2 cellular contexts compared by ENCODE assay signal in the genomic region with DNA sequence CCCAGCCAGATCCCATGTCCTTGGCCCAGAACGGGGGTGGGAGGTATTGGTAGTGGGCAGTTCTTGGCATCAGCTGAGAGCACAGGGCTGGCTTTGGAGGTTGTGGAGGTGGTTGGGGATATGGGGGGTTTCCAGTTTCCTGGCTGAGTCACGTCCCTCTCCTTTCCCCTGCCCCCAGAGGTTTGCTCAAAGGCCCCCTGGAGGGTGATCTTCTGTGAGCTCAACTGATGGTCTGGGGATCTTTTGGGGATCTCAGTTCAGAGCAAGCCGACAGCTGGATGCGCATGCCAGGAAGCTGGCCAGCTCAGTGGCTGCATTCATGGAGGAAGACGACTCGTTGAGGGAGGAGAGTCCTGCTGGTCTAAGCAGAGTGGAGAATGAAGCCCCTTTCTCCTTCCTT.
TF ChIP-seq lines count a peak whose summit lies in the region.

No MANE protein-coding gene starts in this region.

TF ChIP-seq in SK-N-SH treated with all-trans-retinoic acid at 6 μM for 48 hours, 23 proteins besides CTCF, POLR2A, EP300 and RAD21:
- TF ChIP-seq ZNF70 (CRISPR knock-in tag; IDR thresholded peaks at IDR 0.05), result peak; percentile 55; the same call in 1 of the 2 replicates
- no peak for TF ChIP-seq RARB (CRISPR knock-in tag; IDR thresholded peaks at IDR 0.05)
TF ChIP-seq in SK-N-SH treated with all-trans-retinoic acid at 6 μM for 48 hours: peak in this region for 1.

TF ChIP-seq in SK-N-SH, 30 proteins besides CTCF, POLR2A, EP300 and RAD21:
- TF ChIP-seq, protein P1, sequence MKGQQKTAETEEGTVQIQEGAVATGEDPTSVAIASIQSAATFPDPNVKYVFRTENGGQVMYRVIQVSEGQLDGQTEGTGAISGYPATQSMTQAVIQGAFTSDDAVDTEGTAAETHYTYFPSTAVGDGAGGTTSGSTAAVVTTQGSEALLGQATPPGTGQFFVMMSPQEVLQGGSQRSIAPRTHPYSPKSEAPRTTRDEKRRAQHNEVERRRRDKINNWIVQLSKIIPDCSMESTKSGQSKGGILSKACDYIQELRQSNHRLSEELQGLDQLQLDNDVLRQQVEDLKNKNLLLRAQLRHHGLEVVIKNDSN (IDR thresholded peaks at IDR 0.05; ENCODE audit: borderline replicate concordance, low read depth), result no peak
- no peak for TF ChIP-seq IRF3 (IDR thresholded peaks at IDR 0.05; ENCODE audit: low read depth, low read length)
- TF ChIP-seq, protein P2, sequence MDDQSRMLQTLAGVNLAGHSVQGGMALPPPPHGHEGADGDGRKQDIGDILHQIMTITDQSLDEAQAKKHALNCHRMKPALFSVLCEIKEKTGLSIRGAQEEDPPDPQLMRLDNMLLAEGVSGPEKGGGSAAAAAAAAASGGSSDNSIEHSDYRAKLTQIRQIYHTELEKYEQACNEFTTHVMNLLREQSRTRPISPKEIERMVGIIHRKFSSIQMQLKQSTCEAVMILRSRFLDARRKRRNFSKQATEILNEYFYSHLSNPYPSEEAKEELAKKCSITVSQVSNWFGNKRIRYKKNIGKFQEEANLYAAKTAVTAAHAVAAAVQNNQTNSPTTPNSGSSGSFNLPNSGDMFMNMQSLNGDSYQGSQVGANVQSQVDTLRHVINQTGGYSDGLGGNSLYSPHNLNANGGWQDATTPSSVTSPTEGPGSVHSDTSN (IDR thresholded peaks at IDR 0.05), result no peak
